ENCODE assay signal across 8 cellular contexts in genomic region chr7:28685291-28685659, GRCh38.
DNase-seq lines count a peak whose midpoint lies in the region; ATAC-seq lines count a peak whose summit lies in the region.

No MANE protein-coding gene starts in this region.

- H3K9me3 ChIP-seq in skeletal muscle tissue (ENCODE audit: control insufficient read depth in 3 of 3, low read length in 3 of 3) = no peaks in the 10 kb centered on the region

- H3K4me1 ChIP-seq in skeletal muscle tissue (ENCODE audit: control insufficient read depth in 3 of 3, insufficient read depth in 3 of 3, low read length in 3 of 3) = peaks cover 28 to 48% (median 28%) of the 10 kb centered on the region in 3 donors

- H3K9ac ChIP-seq in skeletal muscle tissue (ENCODE audit: low read depth in 1 of 3, low read length in 3 of 3) = peak overlapping the region; percentile 65 to 78 (median 73)

- peak overlapping the region; percentile 92 for H3K27ac ChIP-seq in skeletal muscle tissue (ENCODE audit: low read depth, low read length)

- intact Hi-C loops in cardiac septum (cut with DNase I) = loop anchor here (5.0 kb wide), 2 partner anchors 63 to 167 kb away; no protein-coding TSS in a partner anchor

- H3K4me3 ChIP-seq in skeletal muscle tissue (ENCODE audit: low read length in 3 of 3) = peak overlapping the region; percentile 32 to 65 (median 57)

- DNase-seq in NAMALWA (ENCODE audit: low spot score) (peak; percentile 27), cardiac septum (ENCODE audit: low spot score) (peak; percentile 82), NCI-H345 treated with DMSO at 0.1 percent for 48 hours (lab: John Stamatoyannopoulos, UW; ENCODE audit: unreplicated experiment) (no peak), activated T-cell treated with anti-CD3 and anti-CD28 coated beads for 4 hours (no peak), NCI-H2081 (lab: John Stamatoyannopoulos, UW) (no peak)
- DNase-seq in stimulated activated CD8-positive, alpha-beta memory T cell treated with anti-CD3 and anti-CD28 coated beads, Interleukin-4, amount 100 ng/mL, for 48 hours = no peak

- no peaks in the 10 kb centered on the region for H3K27me3 ChIP-seq in skeletal muscle tissue (ENCODE audit: control insufficient read depth in 3 of 3, insufficient read depth in 3 of 3, low read length in 3 of 3)

- H3K36me3 ChIP-seq in skeletal muscle tissue (ENCODE audit: control insufficient read depth in 3 of 3, insufficient read depth in 3 of 3, low read length in 3 of 3) = no peaks in the 10 kb centered on the region

- peak; percentile 25 for ATAC-seq in GM21515 (IDR thresholded peaks at IDR 0.05; ENCODE audit: unreplicated experiment)

Comparison
In these comparisons a context has a peak if more than half of its experiments do, and no peak if none do; other contexts are left out.
1. DNase-seq: peak in NAMALWA (single experiment) and cardiac septum (single experiment); none in NCI-H345 treated with DMSO at 0.1 percent for 48 hours (single experiment), stimulated activated CD8-positive, alpha-beta memory T cell treated with anti-CD3 and anti-CD28 coated beads, Interleukin-4, amount 100 ng/mL, for 48 hours (single experiment), activated T-cell treated with anti-CD3 and anti-CD28 coated beads for 4 hours (single experiment) and NCI-H2081 (0 of 2).